Comparison of ENCODE assay signal across 24 cellular contexts in the genomic region with DNA sequence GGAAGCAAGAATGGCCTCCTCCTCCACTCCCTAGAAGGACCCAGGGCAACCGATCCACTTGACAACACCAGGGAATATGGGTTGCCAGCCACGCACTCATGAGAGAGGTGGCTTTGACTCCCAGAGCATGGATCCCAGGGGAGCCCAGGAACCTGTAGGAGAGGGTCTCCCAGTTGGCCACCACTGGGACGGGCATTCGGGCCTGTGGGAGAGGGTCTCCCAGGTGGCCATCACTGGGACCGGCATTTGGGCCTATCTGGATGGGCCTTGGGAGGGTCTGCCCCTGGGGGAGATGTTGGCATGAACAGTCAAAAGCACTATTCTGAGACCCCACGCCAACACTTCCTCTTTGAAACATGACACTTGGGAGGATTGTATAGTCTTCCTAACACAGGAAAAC. TPM values are rescaled to one million over a fixed set of nuclear protein-coding genes. Genes with fewer than 3 reads are reported as not detected.
A peak's percentile ranks its signal among the peaks of the same experiment; 100 is the strongest.
DNase-seq lines count a peak whose midpoint lies in the region; ATAC-seq, FAIRE-seq and TF ChIP-seq lines count a peak whose summit lies in the region.
"Had no signal": no experiment of that assay in that cellular context is flagged by ENCODE, and none has a peak within 500 bp of the region (broad histone marks: within the 10 kb centered on the region; RNA-seq: fewer than 3 reads in every experiment).

No MANE protein-coding gene starts in this region.

- no peaks in the 10 kb centered on the region for H3K36me3 Mint-ChIP-seq in activated CD8-positive, alpha-beta memory T cell treated with anti-CD3 and anti-CD28 coated beads, Interleukin-2, amount 10 ng/mL, durations not matched to agents 7 days and 5 days

- DNase-seq in OCI-LY7 (ENCODE audit: low spot score) (no peak), H1 (ENCODE audit: low read depth in 1 of 2, low spot score in 2 of 2) (no peak), osteoblast (ENCODE audit: insufficient read length, low spot score, missing footprints) (peak; percentile 59), smooth muscle cell (lab: John Stamatoyannopoulos, UW; ENCODE audit: unreplicated experiment) (no peak), NCI-H1105 treated with DMSO at 0.1 percent for 48 hours (lab: John Stamatoyannopoulos, UW) (no peak)
- no peak for DNase-seq in activated CD8-positive, alpha-beta memory T cell treated with anti-CD3 and anti-CD28 coated beads, Interleukin-2, amount 10 ng/mL, durations not matched to agents 7 days and 5 days
- DNase-seq: DMS153, DND-41, GOT3, HCEC 1CT, KG1, NCI-H1092, NCI-H187, NCI-H2081 treated with DMSO at 0.1 percent for 48 hours, NCI-H2171 treated with DMSO at 0.1 percent for 48 hours, NCI-H524, NCI-H748 treated with DMSO at 0.1 percent for 48 hours, SHP77, T-helper 1 cell had no signal

- peaks cover 11% of the 10 kb centered on the region for H3K4me1 Mint-ChIP-seq in activated CD8-positive, alpha-beta memory T cell treated with anti-CD3 and anti-CD28 coated beads, Interleukin-2, amount 10 ng/mL, durations not matched to agents 7 days and 5 days

- H3K36me3 ChIP-seq in OCI-LY7 (ENCODE audit: insufficient read depth, low read length) (no peaks in the 10 kb centered on the region), H1 (ENCODE audit: control insufficient read depth in 2 of 4, insufficient read depth in 4 of 4, low read length in 3 of 4) (no peaks in the 10 kb centered on the region), osteoblast (ENCODE audit: insufficient read depth, low read length) (no peaks in the 10 kb centered on the region), smooth muscle cell (ENCODE audit: low read depth) (no peaks in the 10 kb centered on the region)

- H4K91ac ChIP-seq in H1 (replicated peaks; ENCODE audit: insufficient read length, low read length) = peak overlapping the region; percentile 58

- TF ChIP-seq CTCF in C4-2B (conservative IDR thresholded peaks at IDR 0.05) (no peak), OCI-LY7 (conservative IDR thresholded peaks at IDR 0.05; ENCODE audit: low read length) (no peak), H1 (IDR thresholded peaks at IDR 0.05; ENCODE audit: control extremely low read depth in 1 of 3, insufficient read depth in 1 of 3, low read depth in 1 of 3, low read length in 3 of 3) (no peak), osteoblast (IDR thresholded peaks at IDR 0.05; ENCODE audit: extremely low read depth, low read depth, low read length) (no peak), smooth muscle cell (IDR thresholded peaks at IDR 0.05; ENCODE audit: borderline replicate concordance, insufficient read depth, poor library complexity, severe bottlenecking) (no peak)

- H2BK12ac ChIP-seq in H1 (ENCODE audit: low read depth, low read length) = no peak overlapping the region

- no peak overlapping the region for H3K4ac ChIP-seq in H1 (replicated peaks; ENCODE audit: insufficient read length, low read depth, low read length)

- BruUV-seq in OCI-LY7 (replicated peaks; lab: Mats Ljungman, UMichigan) = no TSS peak

- no peaks in the 10 kb centered on the region for H3K9me2 ChIP-seq in OCI-LY7 (ENCODE audit: insufficient read depth, low read length)

- H3F3A ChIP-seq in smooth muscle cell (ENCODE audit: low read depth) = no peaks in the 10 kb centered on the region

- FAIRE-seq in H1 (lab: Jason Lieb, UNC) = no peak

- intact Hi-C loops in OCI-LY7 (cut with micrococcal nuclease; ENCODE audit: unreplicated experiment) = loop anchor here (10.0 kb wide), 1 partner anchor 89 kb away; no protein-coding TSS in a partner anchor

- no peak overlapping the region for H3K56ac ChIP-seq in H1 (replicated peaks; ENCODE audit: insufficient read length, low read depth, low read length)

- CTCF ChIA-PET in OCI-LY7 (lab: Charles Lee; ENCODE audit: unreplicated experiment) = no interaction called here
- CTCF ChIA-PET in H1 (lab: Charles Lee; ENCODE audit: partially characterized antibody) = no interaction called here
- CTCF ChIA-PET in activated CD8-positive, alpha-beta memory T cell treated with anti-CD3 and anti-CD28 coated beads, Interleukin-2, amount 10 ng/mL, durations not matched to agents 7 days and 5 days (lab: Charles Lee) = interaction anchor here (1.5 kb wide), 1 partner anchor 28 kb away, joined by 3 read pairs; no protein-coding TSS in a partner anchor

- POLR2A ChIA-PET in OCI-LY7 (lab: Charles Lee) (no interaction called here), H1 (lab: Charles Lee; ENCODE audit: partially characterized antibody) (no interaction called here)

- no peak overlapping the region for H3K4me3 ChIP-seq in OCI-LY7 (ENCODE audit: low read depth, low read length, poor library complexity, severe bottlenecking)
- no peak overlapping the region for H3K4me3 ChIP-seq in H1 (ENCODE audit: extremely low read depth in 1 of 4, insufficient read depth in 2 of 4, low read depth in 3 of 4, low read length in 4 of 4)
- H3K4me3 ChIP-seq in osteoblast (ENCODE audit: insufficient read depth, low read length) = no peak overlapping the region
- no peak overlapping the region for H3K4me3 ChIP-seq in smooth muscle cell

- H3K27ac ChIP-seq in C4-2B = peak overlapping the region; percentile 59
- no peak overlapping the region for H3K27ac ChIP-seq in OCI-LY7 (ENCODE audit: low read depth, low read length, poor library complexity, severe bottlenecking)
- H3K27ac ChIP-seq in H1 (ENCODE audit: low read depth, low read length) = no peak overlapping the region
- no peak overlapping the region for H3K27ac ChIP-seq in osteoblast (ENCODE audit: low read depth, low read length)
- H3K27ac ChIP-seq in smooth muscle cell (ENCODE audit: low read depth) = no peak overlapping the region
- H3K27ac ChIP-seq: RWPE1 had no signal

- H3K14ac ChIP-seq in H1 (ENCODE audit: insufficient read length) = no peak overlapping the region

- WGBS in H1 (ENCODE audit: extremely low coverage in 1 of 2, insufficient coverage in 1 of 2, insufficient read length in 1 of 2, insufficient replicate concordance in 2 of 2, low coverage in 1 of 2, low lambda C conversion rate in 2 of 2, missing lambda C conversion rate in 1 of 2), 2 experiments = 75% methylated on average over 6 of the region's 6 CpGs; no CpG with 5 or more reads in 1 of the 2 experiments
- 98% methylated on average over 6 of the region's 6 CpGs for WGBS in smooth muscle cell (ENCODE audit: low lambda C conversion rate)

- no peaks in the 10 kb centered on the region for H3K9me3 ChIP-seq in OCI-LY7 (ENCODE audit: low read length)
- H3K9me3 ChIP-seq in H1 (ENCODE audit: insufficient read depth in 2 of 2, low read depth in 1 of 2, low read length in 1 of 2) = no peaks in the 10 kb centered on the region
- H3K9me3 ChIP-seq in osteoblast (ENCODE audit: low read depth, low read length) = no peaks in the 10 kb centered on the region
- no peaks in the 10 kb centered on the region for H3K9me3 ChIP-seq in smooth muscle cell (replicated peaks; ENCODE audit: low read depth)

- H3K9ac ChIP-seq in H1 (replicated peaks in 1 of 4; ENCODE audit: extremely low read depth in 1 of 4, low read depth in 3 of 4, low read length in 3 of 4) (no peak overlapping the region), smooth muscle cell (ENCODE audit: low read depth) (no peak overlapping the region)

- H3K23me2 ChIP-seq in H1 (ENCODE audit: low read depth, low read length) = no peaks in the 10 kb centered on the region

- H2AK5ac ChIP-seq in H1 (ENCODE audit: low read depth, low read length) = no peak overlapping the region

- no peak overlapping the region for H2BK5ac ChIP-seq in H1 (ENCODE audit: low read depth, low read length)

- peaks cover 14% of the 10 kb centered on the region for H3K27me3 Mint-ChIP-seq in activated CD8-positive, alpha-beta memory T cell treated with anti-CD3 and anti-CD28 coated beads, Interleukin-2, amount 10 ng/mL, durations not matched to agents 7 days and 5 days

- H2AFZ ChIP-seq in OCI-LY7 (ENCODE audit: low read length) (peak overlapping the region; percentile 22; the same call in 1 of the 2 replicates), H1 (ENCODE audit: low read length) (no peak overlapping the region), osteoblast (ENCODE audit: low read length) (no peak overlapping the region), smooth muscle cell (ENCODE audit: low read depth) (no peak overlapping the region)

- H3K27me3 ChIP-seq in H1 (replicated peaks in 1 of 4; ENCODE audit: control insufficient read depth in 3 of 4, extremely low read depth in 1 of 4, insufficient read depth in 3 of 4, low read length in 3 of 4) = peaks cover 0 to under 1% (median 0%) of the 10 kb centered on the region in 4 experiments; a peak in 1 of 7 replicates
- no peaks in the 10 kb centered on the region for H3K27me3 ChIP-seq in osteoblast (ENCODE audit: insufficient read depth, low read length)
- H3K27me3 ChIP-seq in smooth muscle cell (ENCODE audit: low read depth) = no peaks in the 10 kb centered on the region

- H3K4me1 ChIP-seq in OCI-LY7 (ENCODE audit: insufficient read depth, low read length, poor library complexity, severe bottlenecking) (peaks cover 26% of the 10 kb centered on the region), H1 (replicated peaks in 1 of 4; ENCODE audit: control insufficient read depth in 3 of 4, insufficient read depth in 4 of 4, low read length in 3 of 4) (no peaks in the 10 kb centered on the region; a peak in 3 of 7 replicates), osteoblast (ENCODE audit: insufficient read depth, low read length) (no peaks in the 10 kb centered on the region), smooth muscle cell (ENCODE audit: low read depth) (no peaks in the 10 kb centered on the region)

- no peak for TF ChIP-seq POLR2A in H1 (IDR thresholded peaks at IDR 0.05; ENCODE audit: control extremely low read depth in 1 of 2, low read depth in 2 of 2, low read length in 2 of 2)

- H4K20me1 ChIP-seq in OCI-LY7 (ENCODE audit: insufficient read depth, low read length) (no peaks in the 10 kb centered on the region), H1 (replicated peaks in 1 of 2; ENCODE audit: control insufficient read depth in 1 of 2, insufficient read depth in 2 of 2, low read length in 2 of 2) (no peaks in the 10 kb centered on the region), osteoblast (ENCODE audit: insufficient read depth, low read length) (no peaks in the 10 kb centered on the region), smooth muscle cell (ENCODE audit: low read depth) (no peaks in the 10 kb centered on the region)

- H3K4me2 ChIP-seq in OCI-LY7 (ENCODE audit: low read length) = 0 out of 2 replicates have a peak overlapping the region, but pooled peaks have one; percentile 16
- H3K4me2 ChIP-seq in H1 (ENCODE audit: insufficient read depth in 1 of 2, low read depth in 2 of 2, low read length in 2 of 2) = no peak overlapping the region
- H3K4me2 ChIP-seq in osteoblast (ENCODE audit: insufficient read depth, low read length) = no peak overlapping the region
- no peak overlapping the region for H3K4me2 ChIP-seq in smooth muscle cell

- H2BK120ac ChIP-seq in H1 (replicated peaks; ENCODE audit: low read depth, low read length) = no peak overlapping the region

- H3K79me2 ChIP-seq in OCI-LY7 (ENCODE audit: insufficient read depth, low read depth, low read length) = no peaks in the 10 kb centered on the region
- no peaks in the 10 kb centered on the region for H3K79me2 ChIP-seq in H1 (ENCODE audit: control insufficient read depth in 1 of 2, insufficient read depth in 2 of 2, low read length in 2 of 2)
- H3K79me2 ChIP-seq in osteoblast (ENCODE audit: insufficient read depth, low read length) = no peaks in the 10 kb centered on the region
- H3K79me2 ChIP-seq in smooth muscle cell (ENCODE audit: low read depth) = no peaks in the 10 kb centered on the region

- no peak overlapping the region for H2BK15ac ChIP-seq in H1 (ENCODE audit: low read length)

- TF ChIP-seq EP300 in H1 (IDR thresholded peaks at IDR 0.05; ENCODE audit: borderline replicate concordance in 1 of 2, low read depth in 2 of 2, low read length in 2 of 2) = no peak

- H2BK20ac ChIP-seq in H1 (ENCODE audit: low read length) = no peak overlapping the region

- no peak overlapping the region for H4K5ac ChIP-seq in H1 (ENCODE audit: insufficient read length, low read depth, low read length)

- no peak overlapping the region for H3K23ac ChIP-seq in H1 (ENCODE audit: insufficient read length)

- no peak overlapping the region for H3K27ac Mint-ChIP-seq in activated CD8-positive, alpha-beta memory T cell treated with anti-CD3 and anti-CD28 coated beads, Interleukin-2, amount 10 ng/mL, durations not matched to agents 7 days and 5 days

- ATAC-seq in activated CD8-positive, alpha-beta memory T cell treated with anti-CD3 and anti-CD28 coated beads, Interleukin-2, amount 10 ng/mL, durations not matched to agents 7 days and 5 days = no peak
- ATAC-seq in GM18873 (IDR thresholded peaks at IDR 0.05; ENCODE audit: low FRiP score, unreplicated experiment) = no peak

- no peak for TF ChIP-seq RAD21 in H1 (IDR thresholded peaks at IDR 0.05 in 1 of 2, conservative IDR thresholded peaks at IDR 0.05 in 1 of 2; ENCODE audit: low read depth in 2 of 2, low read length in 2 of 2)

- H3K9me3 Mint-ChIP-seq in activated CD8-positive, alpha-beta memory T cell treated with anti-CD3 and anti-CD28 coated beads, Interleukin-2, amount 10 ng/mL, durations not matched to agents 7 days and 5 days (ENCODE audit: low read depth) = no peaks in the 10 kb centered on the region

- no peak overlapping the region for H4K8ac ChIP-seq in H1 (ENCODE audit: extremely low read depth, insufficient read depth, low read length)

- H3K79me1 ChIP-seq in H1 (ENCODE audit: low read depth, low read length) = no peaks in the 10 kb centered on the region

- no peak overlapping the region for H3K4me3 Mint-ChIP-seq in activated CD8-positive, alpha-beta memory T cell treated with anti-CD3 and anti-CD28 coated beads, Interleukin-2, amount 10 ng/mL, durations not matched to agents 7 days and 5 days

- H3K18ac ChIP-seq in H1 (ENCODE audit: extremely low read depth, low read length) = no peak overlapping the region

RNA-seq across cellular contexts. Expression of gene TFF1, which starts 0.6 kb away (rescaled TPM):
- not detected in 2 replicates for total RNA-seq in OCI-LY7 (2014; rRNA removed; shearing (Covaris generic))
- total RNA-seq in OCI-LY7 (2022) = not detected in 2 replicates
- not detected in 2 replicates for total RNA-seq in H1 (2021; fragmentation: NEBNext Ultra II Directional; extraction: Animal tissue kit (Norgen Biotek cat#: 25700))
- polyA plus RNA-seq in H1 (2011; rRNA removed) = not detected in 2 replicates
- polyA plus RNA-seq in H1 (2011; cell fraction: cytosol; rRNA removed) = not detected
- not detected for polyA plus RNA-seq in H1 (2011; cell fraction: nucleus; rRNA removed)
- polyA plus RNA-seq in H1 (2012, experiment 1 of 2) = not detected in 4 replicates
- not detected for polyA plus RNA-seq in H1 (2012, experiment 2 of 2)
- not detected for polyA plus RNA-seq in H1 (2013, experiment 1 of 2)
- not detected for polyA plus RNA-seq in H1 (2013, experiment 2 of 2)
- polyA minus RNA-seq in H1 (2011; rRNA and poly(A)+ RNA removed) = not detected in 2 replicates
- not detected for polyA minus RNA-seq in H1 (2011; cell fraction: cytosol; rRNA and poly(A)+ RNA removed)
- not detected for polyA minus RNA-seq in H1 (2011; cell fraction: nucleus; rRNA and poly(A)+ RNA removed)
- total RNA-seq in osteoblast = not detected in 2 replicates
- not detected for total RNA-seq in activated CD8-positive, alpha-beta memory T cell treated with anti-CD3 and anti-CD28 coated beads, Interleukin-2, amount 10 ng/mL, durations not matched to agents 7 days and 5 days
- 3.3 and 7.9 TPM in 2 replicates for total RNA-seq in smooth muscle cell
- 8.1 and 8.6 TPM in 2 replicates for polyA plus RNA-seq in smooth muscle cell
- total RNA-seq: A673, SK-MEL-5 had no signal

RNA-seq across cellular contexts. Expression of gene TFF2, which starts 15.0 kb away (rescaled TPM):
- total RNA-seq in OCI-LY7 (2014; rRNA removed; shearing (Covaris generic)) = not detected in 2 replicates
- not detected in 2 replicates for total RNA-seq in OCI-LY7 (2022)
- total RNA-seq in H1 (2021; fragmentation: NEBNext Ultra II Directional; extraction: Animal tissue kit (Norgen Biotek cat#: 25700)) = not detected in 2 replicates
- polyA plus RNA-seq in H1 (2011; rRNA removed) = not detected in 2 replicates
- polyA plus RNA-seq in H1 (2011; cell fraction: cytosol; rRNA removed) = not detected
- polyA plus RNA-seq in H1 (2011; cell fraction: nucleus; rRNA removed) = not detected
- polyA plus RNA-seq in H1 (2012, experiment 1 of 2) = not detected in 4 replicates
- not detected for polyA plus RNA-seq in H1 (2012, experiment 2 of 2)
- polyA plus RNA-seq in H1 (2013, experiment 1 of 2) = not detected
- polyA plus RNA-seq in H1 (2013, experiment 2 of 2) = not detected
- not detected in 2 replicates for polyA minus RNA-seq in H1 (2011; rRNA and poly(A)+ RNA removed)
- polyA minus RNA-seq in H1 (2011; cell fraction: cytosol; rRNA and poly(A)+ RNA removed) = not detected
- polyA minus RNA-seq in H1 (2011; cell fraction: nucleus; rRNA and poly(A)+ RNA removed) = not detected
- total RNA-seq in osteoblast = not detected in 2 replicates
- not detected for total RNA-seq in activated CD8-positive, alpha-beta memory T cell treated with anti-CD3 and anti-CD28 coated beads, Interleukin-2, amount 10 ng/mL, durations not matched to agents 7 days and 5 days
- not detected in 2 replicates for total RNA-seq in smooth muscle cell
- polyA plus RNA-seq in smooth muscle cell = not detected in 2 replicates
- total RNA-seq: A673, SK-MEL-5 had no signal

RNA-seq across cellular contexts. Expression of gene TMPRSS3, which starts 30.1 kb away (rescaled TPM):
- total RNA-seq in OCI-LY7 (2014; rRNA removed; shearing (Covaris generic)) = not detected in 2 replicates
- not detected in 2 replicates for total RNA-seq in OCI-LY7 (2022)
- not detected in 2 replicates for total RNA-seq in H1 (2021; fragmentation: NEBNext Ultra II Directional; extraction: Animal tissue kit (Norgen Biotek cat#: 25700))
- polyA plus RNA-seq in H1 (2011; rRNA removed) = 0.38 and 0.75 TPM in 2 replicates
- polyA plus RNA-seq in H1 (2011; cell fraction: cytosol; rRNA removed) = 0.61 TPM
- 0.63 TPM for polyA plus RNA-seq in H1 (2011; cell fraction: nucleus; rRNA removed)
- polyA plus RNA-seq in H1 (2012, experiment 1 of 2) = 0.19 to 0.52 TPM (median 0.36 TPM) in 3 of 4 replicates, not detected in the other
- polyA plus RNA-seq in H1 (2012, experiment 2 of 2) = 0.16 TPM
- polyA plus RNA-seq in H1 (2013, experiment 1 of 2) = 0.06 TPM
- polyA plus RNA-seq in H1 (2013, experiment 2 of 2) = 0.13 TPM
- polyA minus RNA-seq in H1 (2011; rRNA and poly(A)+ RNA removed) = 0.44 and 0.63 TPM in 2 replicates
- polyA minus RNA-seq in H1 (2011; cell fraction: cytosol; rRNA and poly(A)+ RNA removed) = not detected
- polyA minus RNA-seq in H1 (2011; cell fraction: nucleus; rRNA and poly(A)+ RNA removed) = 1.3 TPM
- total RNA-seq in osteoblast = not detected in 2 replicates
- 10 to 100 TPM; 22.3 to 27.4 TPM for total RNA-seq in activated CD8-positive, alpha-beta memory T cell treated with anti-CD3 and anti-CD28 coated beads, Interleukin-2, amount 10 ng/mL, durations not matched to agents 7 days and 5 days
- 0.09 TPM in 1 of 2 replicates, not detected in the other for total RNA-seq in smooth muscle cell
- polyA plus RNA-seq in smooth muscle cell = not detected in 2 replicates
- total RNA-seq: A673 had no signal

RNA-seq across cellular contexts. Expression of gene UBASH3A, which starts 37.9 kb away (rescaled TPM):
- total RNA-seq in OCI-LY7 (2014; rRNA removed; shearing (Covaris generic)) = not detected in 2 replicates
- not detected in 2 replicates for total RNA-seq in OCI-LY7 (2022)
- not detected in 2 replicates for total RNA-seq in H1 (2021; fragmentation: NEBNext Ultra II Directional; extraction: Animal tissue kit (Norgen Biotek cat#: 25700))
- polyA plus RNA-seq in H1 (2011; rRNA removed) = not detected in 2 replicates
- not detected for polyA plus RNA-seq in H1 (2011; cell fraction: cytosol; rRNA removed)
- not detected for polyA plus RNA-seq in H1 (2011; cell fraction: nucleus; rRNA removed)
- not detected in 4 replicates for polyA plus RNA-seq in H1 (2012, experiment 1 of 2)
- polyA plus RNA-seq in H1 (2012, experiment 2 of 2) = not detected
- polyA plus RNA-seq in H1 (2013, experiment 1 of 2) = not detected
- polyA plus RNA-seq in H1 (2013, experiment 2 of 2) = not detected
- polyA minus RNA-seq in H1 (2011; rRNA and poly(A)+ RNA removed) = 0.19 TPM in 1 of 2 replicates, not detected in the other
- not detected for polyA minus RNA-seq in H1 (2011; cell fraction: cytosol; rRNA and poly(A)+ RNA removed)
- not detected for polyA minus RNA-seq in H1 (2011; cell fraction: nucleus; rRNA and poly(A)+ RNA removed)
- not detected in 2 replicates for total RNA-seq in osteoblast
- total RNA-seq in activated CD8-positive, alpha-beta memory T cell treated with anti-CD3 and anti-CD28 coated beads, Interleukin-2, amount 10 ng/mL, durations not matched to agents 7 days and 5 days = 10 to 100 TPM; 75.3 to 89.5 TPM
- total RNA-seq in smooth muscle cell = not detected in 2 replicates
- 0.22 TPM in 1 of 2 replicates, not detected in the other for polyA plus RNA-seq in smooth muscle cell
- total RNA-seq: A673, SK-MEL-5 had no signal

RNA-seq across cellular contexts. Expression of gene TFF3, which starts 50.6 kb away (rescaled TPM):
- not detected in 2 replicates for total RNA-seq in OCI-LY7 (2014; rRNA removed; shearing (Covaris generic))
- not detected in 2 replicates for total RNA-seq in OCI-LY7 (2022)
- 1.7 TPM in 1 of 2 replicates, not detected in the other for total RNA-seq in H1 (2021; fragmentation: NEBNext Ultra II Directional; extraction: Animal tissue kit (Norgen Biotek cat#: 25700))
- polyA plus RNA-seq in H1 (2011; rRNA removed) = 4.1 and 6.7 TPM in 2 replicates
- 2.8 TPM for polyA plus RNA-seq in H1 (2011; cell fraction: cytosol; rRNA removed)
- polyA plus RNA-seq in H1 (2011; cell fraction: nucleus; rRNA removed) = 2.2 TPM
- 1.2 to 4.3 TPM (median 2.0 TPM) in 4 replicates for polyA plus RNA-seq in H1 (2012, experiment 1 of 2)
- 8.3 TPM for polyA plus RNA-seq in H1 (2012, experiment 2 of 2)
- polyA plus RNA-seq in H1 (2013, experiment 1 of 2) = 2.6 TPM
- 2.0 TPM for polyA plus RNA-seq in H1 (2013, experiment 2 of 2)
- 0.41 TPM in 1 of 2 replicates, not detected in the other for polyA minus RNA-seq in H1 (2011; rRNA and poly(A)+ RNA removed)
- polyA minus RNA-seq in H1 (2011; cell fraction: cytosol; rRNA and poly(A)+ RNA removed) = not detected
- polyA minus RNA-seq in H1 (2011; cell fraction: nucleus; rRNA and poly(A)+ RNA removed) = not detected
- not detected in 2 replicates for total RNA-seq in osteoblast
- total RNA-seq in activated CD8-positive, alpha-beta memory T cell treated with anti-CD3 and anti-CD28 coated beads, Interleukin-2, amount 10 ng/mL, durations not matched to agents 7 days and 5 days = not detected
- total RNA-seq in smooth muscle cell = not detected in 2 replicates
- polyA plus RNA-seq in smooth muscle cell = 0.31 and 0.51 TPM in 2 replicates
- total RNA-seq: A673 had no signal

Comparison
In these comparisons a context has a peak if more than half of its experiments do, and no peak if none do; other contexts are left out.
1. RNA of gene TMPRSS3, which starts 30.1 kb away (total RNA-seq): 22.3 to 27.4 TPM in activated CD8-positive, alpha-beta memory T cell treated with anti-CD3 and anti-CD28 coated beads, Interleukin-2, amount 10 ng/mL, durations not matched to agents 7 days and 5 days; not detected in H1, not detected in OCI-LY7, not detected in osteoblast and 0.09 TPM in smooth muscle cell; every median in the first group is over 10 times any median in the second.